1 cellular context compared by ENCODE assay signal in genomic region chr7:134646425-134647305, GRCh38.
TF ChIP-seq lines count a peak whose summit lies in the region.

Gene BPGM (plus strand): TSS chr7:134646853. CDS start chr7:134661508, 14,655 bp downstream.

TF ChIP-seq in HepG2, 621 proteins besides CTCF, POLR2A, EP300 and RAD21 (continued from another document and continues in another):
- TF ChIP-seq PAXIP1 (CRISPR knock-in tag; conservative IDR thresholded peaks at IDR 0.05), result no peak
- no peak for TF ChIP-seq ZNF674 (CRISPR knock-in tag; IDR thresholded peaks at IDR 0.05; ENCODE audit: low read depth)
- TF ChIP-seq EEA1 (CRISPR knock-in tag; IDR thresholded peaks at IDR 0.05; ENCODE audit: borderline replicate concordance), result no peak
- no peak for TF ChIP-seq ZNF800 (CRISPR knock-in tag; IDR thresholded peaks at IDR 0.05)
- no peak for TF ChIP-seq ZNF564 (CRISPR knock-in tag; IDR thresholded peaks at IDR 0.05)
- TF ChIP-seq HNF4A (CRISPR knock-in tag; IDR thresholded peaks at IDR 0.05), result no peak
- TF ChIP-seq RBAK (CRISPR knock-in tag; IDR thresholded peaks at IDR 0.05), result no peak
- no peak for TF ChIP-seq NFRKB (IDR thresholded peaks at IDR 0.05)
- no peak for TF ChIP-seq ZNF207 (IDR thresholded peaks at IDR 0.05; ENCODE audit: borderline replicate concordance)
- TF ChIP-seq TEAD3 (CRISPR knock-in tag; optimal IDR thresholded peaks at IDR 0.05; ENCODE audit: borderline replicate concordance), result no peak
- TF ChIP-seq MIER2 (CRISPR knock-in tag; IDR thresholded peaks at IDR 0.05), result no peak
- no peak for TF ChIP-seq HNF4G (IDR thresholded peaks at IDR 0.05; ENCODE audit: borderline replicate concordance, low read depth, low read length)
- no peak for TF ChIP-seq HNF4G (CRISPR knock-in tag; IDR thresholded peaks at IDR 0.05; ENCODE audit: borderline replicate concordance, low read depth)
- TF ChIP-seq FOXK2 (IDR thresholded peaks at IDR 0.05), result no peak
- TF ChIP-seq ZFP41 (CRISPR knock-in tag; IDR thresholded peaks at IDR 0.05; ENCODE audit: borderline replicate concordance), result peak; percentile 25; the same call in 1 of the 2 replicates
- no peak for TF ChIP-seq RNF219 (CRISPR knock-in tag; IDR thresholded peaks at IDR 0.05)
- no peak for TF ChIP-seq DNMT3B (CRISPR knock-in tag; conservative IDR thresholded peaks at IDR 0.05)
- no peak for TF ChIP-seq MTF2 (CRISPR knock-in tag; IDR thresholded peaks at IDR 0.05; ENCODE audit: borderline replicate concordance)
- no peak for TF ChIP-seq ATF7 (IDR thresholded peaks at IDR 0.05)
- TF ChIP-seq ATF7 (CRISPR knock-in tag; IDR thresholded peaks at IDR 0.05), result no peak
- no peak for TF ChIP-seq U2AF2 (IDR thresholded peaks at IDR 0.05; ENCODE audit: low read depth, low read length)
- TF ChIP-seq ETV5 (CRISPR knock-in tag; IDR thresholded peaks at IDR 0.05; ENCODE audit: borderline replicate concordance), result 0 out of 2 replicates have a peak, but pooled peaks have one; percentile 30
- peak; percentile 58 for TF ChIP-seq HDAC2 (CRISPR knock-in tag; IDR thresholded peaks at IDR 0.05)
- TF ChIP-seq ZBTB49 (CRISPR knock-in tag; IDR thresholded peaks at IDR 0.05; ENCODE audit: borderline replicate concordance), result no peak
- TF ChIP-seq PRDM10 (CRISPR knock-in tag; IDR thresholded peaks at IDR 0.05; ENCODE audit: low read depth), result no peak
- no peak for TF ChIP-seq SOX13 (IDR thresholded peaks at IDR 0.05)
- no peak; a peak in 1 of 4 replicates for TF ChIP-seq SOX13 (CRISPR knock-in tag; conservative IDR thresholded peaks at IDR 0.05 in 1 of 2, IDR thresholded peaks at IDR 0.05 in 1 of 2)
- TF ChIP-seq ZBTB40 (IDR thresholded peaks at IDR 0.05), result peak; percentile 71
- no peak for TF ChIP-seq ZBTB40 (CRISPR knock-in tag; IDR thresholded peaks at IDR 0.05)
- TF ChIP-seq ZSCAN20 (CRISPR knock-in tag; IDR thresholded peaks at IDR 0.05; ENCODE audit: borderline replicate concordance), result 0 out of 2 replicates have a peak, but pooled peaks have one; percentile 46
- TF ChIP-seq ZSCAN30 (CRISPR knock-in tag; IDR thresholded peaks at IDR 0.05), result no peak
- TF ChIP-seq CC2D1A (CRISPR knock-in tag; IDR thresholded peaks at IDR 0.05), result no peak
- no peak for TF ChIP-seq KDM3A (CRISPR knock-in tag; IDR thresholded peaks at IDR 0.05; ENCODE audit: low read depth)
- TF ChIP-seq NR2F6 (IDR thresholded peaks at IDR 0.05), result no peak
- no peak for TF ChIP-seq NR2F6 (CRISPR knock-in tag; IDR thresholded peaks at IDR 0.05)
- TF ChIP-seq CREB3 (CRISPR knock-in tag; IDR thresholded peaks at IDR 0.05), result no peak
- no peak for TF ChIP-seq IRX3 (CRISPR knock-in tag; IDR thresholded peaks at IDR 0.05; ENCODE audit: borderline replicate concordance, low read depth)
